ENCODE assay signal across 1 cellular context in the genomic region with DNA sequence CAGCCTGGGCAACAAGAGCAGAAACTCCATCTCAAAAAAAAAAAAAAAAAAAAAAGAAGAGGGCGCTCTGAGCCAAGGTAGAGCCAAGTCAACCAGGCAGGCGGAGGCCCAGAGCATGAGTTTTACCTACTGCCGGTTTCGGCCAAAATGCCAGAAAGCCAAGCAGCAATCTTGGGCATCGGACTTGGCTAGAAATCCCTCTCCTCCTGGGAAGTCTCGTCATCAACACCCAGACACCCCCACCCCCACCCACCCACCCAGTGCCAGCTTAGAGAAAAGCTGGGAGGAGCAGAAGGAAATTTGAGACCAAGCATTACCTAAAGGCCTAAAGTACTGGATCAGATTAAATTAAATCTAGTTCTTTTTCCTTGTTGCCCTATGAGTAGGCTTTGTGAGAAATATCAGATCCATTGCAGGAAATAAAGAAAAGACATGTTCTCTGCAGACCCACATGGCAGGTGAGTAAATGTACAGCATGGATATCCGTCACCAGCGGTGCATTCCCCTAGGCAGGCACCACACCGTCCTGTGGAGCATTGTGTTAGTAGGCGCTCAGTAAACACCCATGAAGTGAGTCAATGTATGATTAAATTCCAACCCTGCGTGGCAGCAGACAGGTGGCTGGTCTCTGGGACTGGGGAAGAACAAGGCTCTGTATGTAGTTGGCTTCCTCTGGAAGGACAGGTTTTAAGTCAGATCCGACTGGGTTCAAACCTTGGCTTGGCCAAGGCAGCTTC.
TF ChIP-seq lines count a peak whose summit lies in the region.

No MANE protein-coding gene starts in this region.

TF ChIP-seq in HepG2, 621 proteins besides CTCF, POLR2A, EP300 and RAD21 (continued from another document and continues in another):
- TF ChIP-seq ATF7 (IDR thresholded peaks at IDR 0.05) (no peak), ATF7 (CRISPR knock-in tag; IDR thresholded peaks at IDR 0.05) (no peak), CREB1 (IDR thresholded peaks at IDR 0.05) (no peak; the same call in 1 of the 2 replicates), CREB1 (CRISPR knock-in tag; IDR thresholded peaks at IDR 0.05) (no peak), ZFYVE20 (CRISPR knock-in tag; IDR thresholded peaks at IDR 0.05; ENCODE audit: borderline replicate concordance, low read depth) (no peak), ZNF225 (CRISPR knock-in tag; IDR thresholded peaks at IDR 0.05) (no peak), PHF5A (CRISPR knock-in tag; IDR thresholded peaks at IDR 0.05; ENCODE audit: low read depth, unreplicated experiment) (no peak), MTA1 (CRISPR knock-in tag; IDR thresholded peaks at IDR 0.05; ENCODE audit: borderline replicate concordance) (no peak), NFYC (CRISPR knock-in tag; IDR thresholded peaks at IDR 0.05) (no peak), HMG20B (CRISPR knock-in tag; conservative IDR thresholded peaks at IDR 0.05) (no peak), ZNF616 (CRISPR knock-in tag; IDR thresholded peaks at IDR 0.05; ENCODE audit: low read depth) (no peak), ZBTB38 (CRISPR knock-in tag; IDR thresholded peaks at IDR 0.05) (no peak), MIXL1 (CRISPR knock-in tag; IDR thresholded peaks at IDR 0.05) (0 out of 2 replicates have a peak, but pooled peaks have one; percentile 68), ZNF33A (CRISPR knock-in tag; IDR thresholded peaks at IDR 0.05; ENCODE audit: borderline replicate concordance) (no peak), ZNF24 (IDR thresholded peaks at IDR 0.05) (no peak), MBD4 (IDR thresholded peaks at IDR 0.05; ENCODE audit: borderline replicate concordance, low read length) (no peak), NFYB (CRISPR knock-in tag; IDR thresholded peaks at IDR 0.05) (no peak), ARID2 (CRISPR knock-in tag; IDR thresholded peaks at IDR 0.05; ENCODE audit: borderline replicate concordance) (no peak), ZNF652 (CRISPR knock-in tag; IDR thresholded peaks at IDR 0.05; ENCODE audit: borderline replicate concordance, low read depth) (no peak), ERF (CRISPR knock-in tag; IDR thresholded peaks at IDR 0.05) (peak; percentile 74; the same call in 1 of the 2 replicates), MYC (CRISPR knock-in tag; IDR thresholded peaks at IDR 0.05; ENCODE audit: borderline replicate concordance) (peak; percentile 26; the same call in 1 of the 2 replicates), JDP2 (CRISPR knock-in tag; IDR thresholded peaks at IDR 0.05; ENCODE audit: borderline replicate concordance) (no peak), KDM1A (CRISPR knock-in tag; IDR thresholded peaks at IDR 0.05) (no peak), ZFY (CRISPR knock-in tag; IDR thresholded peaks at IDR 0.05) (no peak; the same call in 1 of the 2 replicates), NFATC3 (CRISPR knock-in tag; IDR thresholded peaks at IDR 0.05) (no peak), MBNL3 (CRISPR knock-in tag; conservative IDR thresholded peaks at IDR 0.05) (no peak)
- TF ChIP-seq, protein P1, sequence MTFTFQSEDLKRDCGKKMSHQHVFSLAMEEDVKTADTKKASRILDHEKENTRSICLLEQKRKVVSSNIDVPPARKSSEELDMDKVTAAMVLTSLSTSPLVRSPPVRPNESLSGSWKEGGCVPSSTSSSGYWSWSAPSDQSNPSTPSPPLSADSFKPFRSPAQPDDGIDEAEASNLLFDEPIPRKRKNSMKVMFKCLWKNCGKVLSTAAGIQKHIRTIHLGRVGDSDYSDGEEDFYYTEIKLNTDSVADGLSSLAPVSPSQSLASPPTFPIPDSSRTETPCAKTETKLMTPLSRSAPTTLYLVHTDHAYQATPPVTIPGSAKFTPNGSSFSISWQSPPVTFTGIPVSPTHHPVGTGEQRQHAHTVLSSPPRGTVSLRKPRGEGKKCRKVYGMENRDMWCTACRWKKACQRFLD (CRISPR knock-in tag; IDR thresholded peaks at IDR 0.05; ENCODE audit: borderline replicate concordance): no peak
- TF ChIP-seq, protein P2, sequence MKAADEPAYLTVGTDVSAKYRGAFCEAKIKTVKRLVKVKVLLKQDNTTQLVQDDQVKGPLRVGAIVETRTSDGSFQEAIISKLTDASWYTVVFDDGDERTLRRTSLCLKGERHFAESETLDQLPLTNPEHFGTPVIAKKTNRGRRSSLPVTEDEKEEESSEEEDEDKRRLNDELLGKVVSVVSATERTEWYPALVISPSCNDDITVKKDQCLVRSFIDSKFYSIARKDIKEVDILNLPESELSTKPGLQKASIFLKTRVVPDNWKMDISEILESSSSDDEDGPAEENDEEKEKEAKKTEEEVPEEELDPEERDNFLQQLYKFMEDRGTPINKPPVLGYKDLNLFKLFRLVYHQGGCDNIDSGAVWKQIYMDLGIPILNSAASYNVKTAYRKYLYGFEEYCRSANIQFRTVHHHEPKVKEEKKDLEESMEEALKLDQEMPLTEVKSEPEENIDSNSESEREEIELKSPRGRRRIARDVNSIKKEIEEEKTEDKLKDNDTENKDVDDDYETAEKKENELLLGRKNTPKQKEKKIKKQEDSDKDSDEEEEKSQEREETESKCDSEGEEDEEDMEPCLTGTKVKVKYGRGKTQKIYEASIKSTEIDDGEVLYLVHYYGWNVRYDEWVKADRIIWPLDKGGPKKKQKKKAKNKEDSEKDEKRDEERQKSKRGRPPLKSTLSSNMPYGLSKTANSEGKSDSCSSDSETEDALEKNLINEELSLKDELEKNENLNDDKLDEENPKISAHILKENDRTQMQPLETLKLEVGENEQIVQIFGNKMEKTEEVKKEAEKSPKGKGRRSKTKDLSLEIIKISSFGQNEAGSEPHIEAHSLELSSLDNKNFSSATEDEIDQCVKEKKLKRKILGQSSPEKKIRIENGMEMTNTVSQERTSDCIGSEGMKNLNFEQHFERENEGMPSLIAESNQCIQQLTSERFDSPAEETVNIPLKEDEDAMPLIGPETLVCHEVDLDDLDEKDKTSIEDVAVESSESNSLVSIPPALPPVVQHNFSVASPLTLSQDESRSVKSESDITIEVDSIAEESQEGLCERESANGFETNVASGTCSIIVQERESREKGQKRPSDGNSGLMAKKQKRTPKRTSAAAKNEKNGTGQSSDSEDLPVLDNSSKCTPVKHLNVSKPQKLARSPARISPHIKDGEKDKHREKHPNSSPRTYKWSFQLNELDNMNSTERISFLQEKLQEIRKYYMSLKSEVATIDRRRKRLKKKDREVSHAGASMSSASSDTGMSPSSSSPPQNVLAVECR (CRISPR knock-in tag; IDR thresholded peaks at IDR 0.05; ENCODE audit: borderline replicate concordance): no peak
- TF ChIP-seq, protein P3, sequence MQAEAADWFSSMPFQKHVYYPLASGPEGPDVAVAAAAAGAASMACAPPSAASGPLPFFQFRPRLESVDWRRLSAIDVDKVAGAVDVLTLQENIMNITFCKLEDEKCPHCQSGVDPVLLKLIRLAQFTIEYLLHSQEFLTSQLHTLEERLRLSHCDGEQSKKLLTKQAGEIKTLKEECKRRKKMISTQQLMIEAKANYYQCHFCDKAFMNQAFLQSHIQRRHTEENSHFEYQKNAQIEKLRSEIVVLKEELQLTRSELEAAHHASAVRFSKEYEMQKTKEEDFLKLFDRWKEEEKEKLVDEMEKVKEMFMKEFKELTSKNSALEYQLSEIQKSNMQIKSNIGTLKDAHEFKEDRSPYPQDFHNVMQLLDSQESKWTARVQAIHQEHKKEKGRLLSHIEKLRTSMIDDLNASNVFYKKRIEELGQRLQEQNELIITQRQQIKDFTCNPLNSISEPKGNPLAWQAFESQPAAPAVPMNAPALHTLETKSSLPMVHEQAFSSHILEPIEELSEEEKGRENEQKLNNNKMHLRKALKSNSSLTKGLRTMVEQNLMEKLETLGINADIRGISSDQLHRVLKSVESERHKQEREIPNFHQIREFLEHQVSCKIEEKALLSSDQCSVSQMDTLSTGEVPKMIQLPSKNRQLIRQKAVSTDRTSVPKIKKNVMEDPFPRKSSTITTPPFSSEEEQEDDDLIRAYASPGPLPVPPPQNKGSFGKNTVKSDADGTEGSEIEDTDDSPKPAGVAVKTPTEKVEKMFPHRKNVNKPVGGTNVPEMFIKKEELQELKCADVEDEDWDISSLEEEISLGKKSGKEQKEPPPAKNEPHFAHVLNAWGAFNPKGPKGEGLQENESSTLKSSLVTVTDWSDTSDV (CRISPR knock-in tag; IDR thresholded peaks at IDR 0.05): no peak
- TF ChIP-seq, protein P4, sequence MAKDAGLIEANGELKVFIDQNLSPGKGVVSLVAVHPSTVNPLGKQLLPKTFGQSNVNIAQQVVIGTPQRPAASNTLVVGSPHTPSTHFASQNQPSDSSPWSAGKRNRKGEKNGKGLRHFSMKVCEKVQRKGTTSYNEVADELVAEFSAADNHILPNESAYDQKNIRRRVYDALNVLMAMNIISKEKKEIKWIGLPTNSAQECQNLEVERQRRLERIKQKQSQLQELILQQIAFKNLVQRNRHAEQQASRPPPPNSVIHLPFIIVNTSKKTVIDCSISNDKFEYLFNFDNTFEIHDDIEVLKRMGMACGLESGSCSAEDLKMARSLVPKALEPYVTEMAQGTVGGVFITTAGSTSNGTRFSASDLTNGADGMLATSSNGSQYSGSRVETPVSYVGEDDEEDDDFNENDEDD (CRISPR knock-in tag; IDR thresholded peaks at IDR 0.05; ENCODE audit: borderline replicate concordance): no peak
- TF ChIP-seq, protein P5, sequence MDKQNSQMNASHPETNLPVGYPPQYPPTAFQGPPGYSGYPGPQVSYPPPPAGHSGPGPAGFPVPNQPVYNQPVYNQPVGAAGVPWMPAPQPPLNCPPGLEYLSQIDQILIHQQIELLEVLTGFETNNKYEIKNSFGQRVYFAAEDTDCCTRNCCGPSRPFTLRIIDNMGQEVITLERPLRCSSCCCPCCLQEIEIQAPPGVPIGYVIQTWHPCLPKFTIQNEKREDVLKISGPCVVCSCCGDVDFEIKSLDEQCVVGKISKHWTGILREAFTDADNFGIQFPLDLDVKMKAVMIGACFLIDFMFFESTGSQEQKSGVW (CRISPR knock-in tag; IDR thresholded peaks at IDR 0.05; ENCODE audit: borderline replicate concordance): no peak
- TF ChIP-seq, protein P6, sequence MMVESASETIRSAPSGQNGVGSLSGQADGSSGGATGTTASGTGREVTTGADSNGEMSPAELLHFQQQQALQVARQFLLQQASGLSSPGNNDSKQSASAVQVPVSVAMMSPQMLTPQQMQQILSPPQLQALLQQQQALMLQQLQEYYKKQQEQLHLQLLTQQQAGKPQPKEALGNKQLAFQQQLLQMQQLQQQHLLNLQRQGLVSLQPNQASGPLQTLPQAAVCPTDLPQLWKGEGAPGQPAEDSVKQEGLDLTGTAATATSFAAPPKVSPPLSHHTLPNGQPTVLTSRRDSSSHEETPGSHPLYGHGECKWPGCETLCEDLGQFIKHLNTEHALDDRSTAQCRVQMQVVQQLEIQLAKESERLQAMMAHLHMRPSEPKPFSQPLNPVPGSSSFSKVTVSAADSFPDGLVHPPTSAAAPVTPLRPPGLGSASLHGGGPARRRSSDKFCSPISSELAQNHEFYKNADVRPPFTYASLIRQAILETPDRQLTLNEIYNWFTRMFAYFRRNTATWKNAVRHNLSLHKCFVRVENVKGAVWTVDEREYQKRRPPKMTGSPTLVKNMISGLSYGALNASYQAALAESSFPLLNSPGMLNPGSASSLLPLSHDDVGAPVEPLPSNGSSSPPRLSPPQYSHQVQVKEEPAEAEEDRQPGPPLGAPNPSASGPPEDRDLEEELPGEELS (CRISPR knock-in tag; IDR thresholded peaks at IDR 0.05): peak; percentile 63; the same call in 1 of the 2 replicates
- TF ChIP-seq, protein P7, sequence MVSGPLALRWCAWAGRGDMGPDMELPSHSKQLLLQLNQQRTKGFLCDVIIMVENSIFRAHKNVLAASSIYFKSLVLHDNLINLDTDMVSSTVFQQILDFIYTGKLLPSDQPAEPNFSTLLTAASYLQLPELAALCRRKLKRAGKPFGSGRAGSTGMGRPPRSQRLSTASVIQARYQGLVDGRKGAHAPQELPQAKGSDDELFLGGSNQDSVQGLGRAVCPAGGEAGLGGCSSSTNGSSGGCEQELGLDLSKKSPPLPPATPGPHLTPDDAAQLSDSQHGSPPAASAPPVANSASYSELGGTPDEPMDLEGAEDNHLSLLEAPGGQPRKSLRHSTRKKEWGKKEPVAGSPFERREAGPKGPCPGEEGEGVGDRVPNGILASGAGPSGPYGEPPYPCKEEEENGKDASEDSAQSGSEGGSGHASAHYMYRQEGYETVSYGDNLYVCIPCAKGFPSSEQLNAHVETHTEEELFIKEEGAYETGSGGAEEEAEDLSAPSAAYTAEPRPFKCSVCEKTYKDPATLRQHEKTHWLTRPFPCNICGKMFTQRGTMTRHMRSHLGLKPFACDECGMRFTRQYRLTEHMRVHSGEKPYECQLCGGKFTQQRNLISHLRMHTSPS (CRISPR knock-in tag; IDR thresholded peaks at IDR 0.05; ENCODE audit: low read depth): no peak
- TF ChIP-seq, protein P8, sequence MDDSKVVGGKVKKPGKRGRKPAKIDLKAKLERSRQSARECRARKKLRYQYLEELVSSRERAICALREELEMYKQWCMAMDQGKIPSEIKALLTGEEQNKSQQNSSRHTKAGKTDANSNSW (CRISPR knock-in tag; IDR thresholded peaks at IDR 0.05; ENCODE audit: borderline replicate concordance): no peak
- TF ChIP-seq, protein P9, sequence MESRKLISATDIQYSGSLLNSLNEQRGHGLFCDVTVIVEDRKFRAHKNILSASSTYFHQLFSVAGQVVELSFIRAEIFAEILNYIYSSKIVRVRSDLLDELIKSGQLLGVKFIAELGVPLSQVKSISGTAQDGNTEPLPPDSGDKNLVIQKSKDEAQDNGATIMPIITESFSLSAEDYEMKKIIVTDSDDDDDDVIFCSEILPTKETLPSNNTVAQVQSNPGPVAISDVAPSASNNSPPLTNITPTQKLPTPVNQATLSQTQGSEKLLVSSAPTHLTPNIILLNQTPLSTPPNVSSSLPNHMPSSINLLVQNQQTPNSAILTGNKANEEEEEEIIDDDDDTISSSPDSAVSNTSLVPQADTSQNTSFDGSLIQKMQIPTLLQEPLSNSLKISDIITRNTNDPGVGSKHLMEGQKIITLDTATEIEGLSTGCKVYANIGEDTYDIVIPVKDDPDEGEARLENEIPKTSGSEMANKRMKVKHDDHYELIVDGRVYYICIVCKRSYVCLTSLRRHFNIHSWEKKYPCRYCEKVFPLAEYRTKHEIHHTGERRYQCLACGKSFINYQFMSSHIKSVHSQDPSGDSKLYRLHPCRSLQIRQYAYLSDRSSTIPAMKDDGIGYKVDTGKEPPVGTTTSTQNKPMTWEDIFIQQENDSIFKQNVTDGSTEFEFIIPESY (CRISPR knock-in tag; IDR thresholded peaks at IDR 0.05): peak; percentile 41; the same call in 1 of the 2 replicates
- TF ChIP-seq, protein P10, sequence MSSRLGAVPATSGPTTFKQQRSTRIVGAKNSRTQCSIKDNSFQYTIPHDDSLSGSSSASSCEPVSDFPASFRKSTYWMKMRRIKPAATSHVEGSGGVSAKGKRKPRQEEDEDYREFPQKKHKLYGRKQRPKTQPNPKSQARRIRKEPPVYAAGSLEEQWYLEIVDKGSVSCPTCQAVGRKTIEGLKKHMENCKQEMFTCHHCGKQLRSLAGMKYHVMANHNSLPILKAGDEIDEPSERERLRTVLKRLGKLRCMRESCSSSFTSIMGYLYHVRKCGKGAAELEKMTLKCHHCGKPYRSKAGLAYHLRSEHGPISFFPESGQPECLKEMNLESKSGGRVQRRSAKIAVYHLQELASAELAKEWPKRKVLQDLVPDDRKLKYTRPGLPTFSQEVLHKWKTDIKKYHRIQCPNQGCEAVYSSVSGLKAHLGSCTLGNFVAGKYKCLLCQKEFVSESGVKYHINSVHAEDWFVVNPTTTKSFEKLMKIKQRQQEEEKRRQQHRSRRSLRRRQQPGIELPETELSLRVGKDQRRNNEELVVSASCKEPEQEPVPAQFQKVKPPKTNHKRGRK (CRISPR knock-in tag; IDR thresholded peaks at IDR 0.05): no peak
- TF ChIP-seq, protein P11, sequence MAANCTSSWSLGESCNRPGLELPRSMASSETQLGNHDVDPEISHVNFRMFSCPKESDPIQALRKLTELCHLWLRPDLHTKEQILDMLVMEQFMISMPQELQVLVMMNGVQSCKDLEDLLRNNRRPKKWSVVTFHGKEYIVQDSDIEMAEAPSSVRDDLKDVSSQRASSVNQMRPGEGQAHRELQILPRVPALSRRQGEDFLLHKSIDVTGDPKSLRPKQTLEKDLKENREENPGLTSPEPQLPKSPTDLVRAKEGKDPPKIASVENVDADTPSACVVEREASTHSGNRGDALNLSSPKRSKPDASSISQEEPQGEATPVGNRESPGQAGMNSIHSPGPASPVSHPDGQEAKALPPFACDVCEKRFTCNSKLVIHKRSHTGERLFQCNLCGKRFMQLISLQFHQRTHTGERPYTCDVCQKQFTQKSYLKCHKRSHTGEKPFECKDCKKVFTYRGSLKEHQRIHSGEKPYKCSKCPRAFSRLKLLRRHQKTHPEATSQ (CRISPR knock-in tag; IDR thresholded peaks at IDR 0.05; ENCODE audit: borderline replicate concordance): no peak
